10 cellular contexts compared by ENCODE assay signal in the genomic region with DNA sequence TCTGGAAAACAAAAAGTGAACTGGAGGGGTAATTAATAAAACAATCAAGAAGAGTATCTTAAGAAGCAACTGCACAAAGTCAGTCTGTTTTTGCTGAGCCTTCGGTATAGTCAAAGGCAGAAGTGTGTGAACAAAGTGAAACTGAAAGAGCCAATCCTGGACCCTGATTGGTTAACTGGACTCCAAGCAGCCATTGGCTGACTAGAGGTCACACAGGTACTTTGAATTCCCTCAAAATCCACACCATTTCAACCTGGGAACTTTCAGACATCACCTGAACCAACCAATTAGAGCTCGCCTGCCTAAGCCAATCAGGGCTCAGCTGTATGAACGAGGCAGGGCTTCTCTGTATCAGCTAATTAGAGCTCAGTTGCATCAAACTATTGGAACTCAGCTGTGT.
DNase-seq lines count a peak whose midpoint lies in the region; ATAC-seq and TF ChIP-seq lines count a peak whose summit lies in the region.
"Had no signal": no experiment of that assay in that cellular context is flagged by ENCODE, and none has a peak within 500 bp of the region (broad histone marks: within the 10 kb centered on the region; RNA-seq: fewer than 3 reads in every experiment).

No MANE protein-coding gene starts in this region.

- no peaks in the 10 kb centered on the region for H3K36me3 ChIP-seq in A673 (ENCODE audit: insufficient read depth, low read length, poor library complexity, severe bottlenecking)
- H3K36me3 ChIP-seq: neural progenitor cell had no signal

- no peaks in the 10 kb centered on the region for H3K9me3 ChIP-seq in A673 (ENCODE audit: low read depth, low read length, poor library complexity, severe bottlenecking)

- no peaks in the 10 kb centered on the region for H3K4me1 ChIP-seq in A673 (ENCODE audit: insufficient read depth, low read length, poor library complexity, severe bottlenecking)
- H3K4me1 ChIP-seq: neural progenitor cell had no signal

- H3K27ac ChIP-seq in A673 (ENCODE audit: low read depth, low read length, poor library complexity, severe bottlenecking) = no peak overlapping the region
- H3K27ac ChIP-seq: neural progenitor cell had no signal

- CTCF ChIA-PET in A673 (lab: Charles Lee) = no interaction called here

- H3K27me3 ChIP-seq in A673 (replicated peaks; ENCODE audit: insufficient read depth, low read depth, low read length, poor library complexity) = no peaks in the 10 kb centered on the region
- H3K27me3 ChIP-seq: neural progenitor cell had no signal

- POLR2A ChIA-PET in A673 (lab: Charles Lee; ENCODE audit: low non-redundant PET) = no interaction called here

- intact Hi-C loops in A673 (cut with micrococcal nuclease; ENCODE audit: unreplicated experiment) = no loop called here

- TF ChIP-seq CTCF in A673 (conservative IDR thresholded peaks at IDR 0.05; ENCODE audit: low read depth, low read length) = no peak

- DNase-seq in CD1c-positive myeloid dendritic cell (ENCODE audit: extremely low spot score) = peak; percentile 22
- DNase-seq in OCI-M1 (lab: John Stamatoyannopoulos, UW) = peak; percentile 88
- DNase-seq in hepatic stellate cell (ENCODE audit: low spot score) = peak; percentile 19
- no peak for DNase-seq in NCI-H446 (lab: John Stamatoyannopoulos, UW)
- DNase-seq in NCI-H146 (lab: John Stamatoyannopoulos, UW) = no peak
- DNase-seq in NCI-H1417 treated with DMSO at 0.1 percent for 48 hours (lab: John Stamatoyannopoulos, UW) = no peak
- no peak for DNase-seq in A673 (ENCODE audit: low spot score)

- BruUV-seq in A673 (replicated peaks; lab: Mats Ljungman, UMichigan) = no TSS peak

- ATAC-seq in GM21423 (IDR thresholded peaks at IDR 0.05; ENCODE audit: unreplicated experiment) = peak; percentile 77
- ATAC-seq: HCT116 had no signal

- no peak overlapping the region for H3K4me3 ChIP-seq in A673 (ENCODE audit: low read depth, low read length, poor library complexity, severe bottlenecking)
- H3K4me3 ChIP-seq: neural progenitor cell had no signal

Comparison
In these comparisons a context has a peak if more than half of its experiments do, and no peak if none do; other contexts are left out.
1. DNase-seq: peak in CD1c-positive myeloid dendritic cell (single experiment), OCI-M1 (single experiment) and hepatic stellate cell (single experiment); none in NCI-H446 (0 of 2), NCI-H146 (single experiment), NCI-H1417 treated with DMSO at 0.1 percent for 48 hours (single experiment) and A673 (single experiment).